ENCODE assay signal across 1 cellular context in genomic region chr9:128712451-128713410, GRCh38.
TF ChIP-seq lines count a peak whose summit lies in the region.

No MANE protein-coding gene starts in this region.

TF ChIP-seq in HEK293T, 16 proteins besides CTCF, POLR2A, EP300 and RAD21:
- no peak for TF ChIP-seq SUZ12 (IDR thresholded peaks at IDR 0.05)
- TF ChIP-seq L3MBTL2 (conservative IDR thresholded peaks at IDR 0.05): no peak
- no peak for TF ChIP-seq FOXA1 (IDR thresholded peaks at IDR 0.05)
- TF ChIP-seq FOXK2 (IDR thresholded peaks at IDR 0.05): no peak
- TF ChIP-seq CTBP1 (IDR thresholded peaks at IDR 0.05; ENCODE audit: borderline replicate concordance): no peak
- no peak for TF ChIP-seq ARNT (IDR thresholded peaks at IDR 0.05)
- no peak for TF ChIP-seq BHLHE40 (IDR thresholded peaks at IDR 0.05; ENCODE audit: borderline replicate concordance)
- no peak for TF ChIP-seq FOXM1 (IDR thresholded peaks at IDR 0.05; ENCODE audit: borderline replicate concordance)
- TF ChIP-seq ELF4 (IDR thresholded peaks at IDR 0.05): no peak
- TF ChIP-seq SP1 (IDR thresholded peaks at IDR 0.05): no peak
